In the genomic region with DNA sequence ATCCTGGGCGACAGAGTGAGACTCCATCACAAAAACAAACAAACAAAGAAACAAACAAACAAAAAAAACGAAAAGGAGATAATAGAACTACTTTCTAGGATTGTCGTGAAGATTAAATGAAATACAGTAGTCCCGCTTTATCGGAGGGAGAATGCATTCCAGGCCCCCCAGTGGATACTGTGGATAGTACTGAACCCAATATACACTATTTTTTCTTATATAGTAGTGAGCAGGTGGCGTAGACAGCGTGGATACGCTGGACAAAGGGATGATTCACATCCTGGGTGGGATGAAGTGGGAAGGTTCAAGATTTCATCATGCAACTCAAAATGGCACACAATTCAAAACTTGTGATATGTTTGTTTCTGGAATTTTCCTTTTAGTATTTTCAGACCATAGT, we compare ENCODE assay signal across 1 cellular context.
TF ChIP-seq lines count a peak whose summit lies in the region.

No MANE protein-coding gene starts in this region.

TF ChIP-seq in A549, 52 proteins besides CTCF, POLR2A, EP300 and RAD21 (continued from another document):
- TF ChIP-seq, protein P1, sequence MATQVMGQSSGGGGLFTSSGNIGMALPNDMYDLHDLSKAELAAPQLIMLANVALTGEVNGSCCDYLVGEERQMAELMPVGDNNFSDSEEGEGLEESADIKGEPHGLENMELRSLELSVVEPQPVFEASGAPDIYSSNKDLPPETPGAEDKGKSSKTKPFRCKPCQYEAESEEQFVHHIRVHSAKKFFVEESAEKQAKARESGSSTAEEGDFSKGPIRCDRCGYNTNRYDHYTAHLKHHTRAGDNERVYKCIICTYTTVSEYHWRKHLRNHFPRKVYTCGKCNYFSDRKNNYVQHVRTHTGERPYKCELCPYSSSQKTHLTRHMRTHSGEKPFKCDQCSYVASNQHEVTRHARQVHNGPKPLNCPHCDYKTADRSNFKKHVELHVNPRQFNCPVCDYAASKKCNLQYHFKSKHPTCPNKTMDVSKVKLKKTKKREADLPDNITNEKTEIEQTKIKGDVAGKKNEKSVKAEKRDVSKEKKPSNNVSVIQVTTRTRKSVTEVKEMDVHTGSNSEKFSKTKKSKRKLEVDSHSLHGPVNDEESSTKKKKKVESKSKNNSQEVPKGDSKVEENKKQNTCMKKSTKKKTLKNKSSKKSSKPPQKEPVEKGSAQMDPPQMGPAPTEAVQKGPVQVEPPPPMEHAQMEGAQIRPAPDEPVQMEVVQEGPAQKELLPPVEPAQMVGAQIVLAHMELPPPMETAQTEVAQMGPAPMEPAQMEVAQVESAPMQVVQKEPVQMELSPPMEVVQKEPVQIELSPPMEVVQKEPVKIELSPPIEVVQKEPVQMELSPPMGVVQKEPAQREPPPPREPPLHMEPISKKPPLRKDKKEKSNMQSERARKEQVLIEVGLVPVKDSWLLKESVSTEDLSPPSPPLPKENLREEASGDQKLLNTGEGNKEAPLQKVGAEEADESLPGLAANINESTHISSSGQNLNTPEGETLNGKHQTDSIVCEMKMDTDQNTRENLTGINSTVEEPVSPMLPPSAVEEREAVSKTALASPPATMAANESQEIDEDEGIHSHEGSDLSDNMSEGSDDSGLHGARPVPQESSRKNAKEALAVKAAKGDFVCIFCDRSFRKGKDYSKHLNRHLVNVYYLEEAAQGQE (IDR thresholded peaks at IDR 0.05), result no peak
- no peak for TF ChIP-seq SMC3 (IDR thresholded peaks at IDR 0.05)
TF ChIP-seq in A549: peak in this region for 0.
